ENCODE assay signal across 34 cellular contexts in the genomic region with DNA sequence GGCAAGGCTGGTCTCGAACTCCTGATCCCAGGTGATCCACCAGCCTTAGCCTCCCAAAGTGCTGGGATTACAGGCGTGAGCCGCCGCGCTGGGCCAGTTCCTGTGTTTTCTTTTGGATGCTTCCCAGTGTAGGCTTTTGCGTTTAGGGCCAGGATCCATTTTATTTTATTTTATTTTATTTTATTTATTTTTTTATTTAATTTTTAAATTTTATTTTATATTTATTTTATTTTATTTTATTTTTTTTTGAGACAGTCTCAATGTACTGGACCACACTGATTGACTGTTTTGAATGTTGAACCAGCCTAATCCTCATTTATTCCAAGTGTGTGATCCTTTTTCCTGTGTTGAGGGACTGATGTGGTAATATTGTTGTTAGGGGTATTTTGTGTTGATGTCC.
"Had no signal": no experiment of that assay in that cellular context is flagged by ENCODE, and none has a peak within 500 bp of the region (broad histone marks: within the 10 kb centered on the region; RNA-seq: fewer than 3 reads in every experiment).

No MANE protein-coding gene starts in this region.

- H3K4me1 ChIP-seq: ascending aorta had no signal

- H3K4me1 Mint-ChIP-seq: activated CD4-positive, alpha-beta T cell treated with anti-CD3 and anti-CD28 coated beads for 36 hours had no signal

- H3K27me3 ChIP-seq: ascending aorta, breast epithelium had no signal

- H3K9me3 ChIP-seq: ascending aorta, breast epithelium, esophagus squamous epithelium had no signal

- H3K9me3 Mint-ChIP-seq: activated CD4-positive, alpha-beta T cell treated with anti-CD3 and anti-CD28 coated beads, Interleukin-2, amount 10 ng/mL, durations not matched to agents 24 days and 14 days; activated naive CD8-positive, alpha-beta T cell treated with anti-CD3 and anti-CD28 coated beads, Interleukin-2, amount 50 U/mL, for 24 hours; activated T-helper 1 cell treated with anti-CD3 and anti-CD28 coated beads, Interleukin-12 subunit alpha, Interleukin-12 subunit beta, Interleukin-2, Interleukin-4 antibody, amounts not matched to agents 30 ng/mL and 10 ng/mL and 1 ng/mL, durations not matched to agents 14 hours and 24 hours and 36 hours; central memory CD8-positive, alpha-beta T cell; dendritic cell treated with granulocyte-macrophage colony-stimulating factor and Interleukin-4, amounts not matched to agents 40 ng/mL and 50 ng/mL, for 4 days; effector memory CD8-positive, alpha-beta T cell; T-helper 2 cell treated with Interferon-gamma antibody and Interleukin-4, amounts not matched to agents 5 μg/mL and 100 μg/mL, for 36 hours had no signal

- ATAC-seq: activated CD4-positive, alpha-beta T cell treated with anti-CD3 and anti-CD28 coated beads for 36 hours; activated CD8-positive, alpha-beta memory T cell treated with anti-CD3 and anti-CD28 coated beads, Interleukin-2, amount 10 ng/mL, durations not matched to agents 7 days and 5 days; activated CD8-positive, alpha-beta T cell treated with anti-CD3 and anti-CD28 coated beads, Interleukin-2, amount 10 ng/mL, durations not matched to agents 7 days and 5 days; activated naive CD8-positive, alpha-beta T cell treated with anti-CD3 and anti-CD28 coated beads, Interleukin-2, amount 50 U/mL, for 24 hours; effector memory CD8-positive, alpha-beta T cell; gastroesophageal sphincter; T-helper 17 cell had no signal

- DNase-seq: activated CD4-positive, alpha-beta memory T cell treated with anti-CD3 and anti-CD28 coated beads for 36 hours; activated CD4-positive, alpha-beta T cell treated with anti-CD3 and anti-CD28 coated beads for 36 hours; activated CD4-positive, alpha-beta T cell treated with anti-CD3 and anti-CD28 coated beads, Interleukin-2, amount 10 ng/mL, durations not matched to agents 24 days and 14 days; activated CD4-positive, CD25-positive, alpha-beta regulatory T cell; activated CD4-positive, CD25-positive, alpha-beta regulatory T cell treated with anti-CD3 and anti-CD28 coated beads, Interleukin-2, amount 50 U/mL, for 72 hours; activated CD8-positive, alpha-beta memory T cell treated with anti-CD3 and anti-CD28 coated beads, Interleukin-2, amount 10 ng/mL, durations not matched to agents 7 days and 5 days; activated CD8-positive, alpha-beta memory T cell treated with anti-CD3 and anti-CD28 coated beads, Interleukin-2, amount 50 U/mL, for 4 hours; activated CD8-positive, alpha-beta T cell treated with anti-CD3 and anti-CD28 coated beads, Interleukin-2, amount 10 ng/mL, durations not matched to agents 7 days and 5 days; activated effector memory CD4-positive, alpha-beta T cell treated with anti-CD3 and anti-CD28 coated beads, Interleukin-2, amount 50 U/mL, for 16 hours; activated naive CD4-positive, alpha-beta T cell treated with anti-CD3 and anti-CD28 coated beads for 36 hours; activated naive CD8-positive, alpha-beta T cell treated with anti-CD3 and anti-CD28 coated beads, Interleukin-2, amount 50 U/mL, for 24 hours; activated T-cell treated with anti-CD3 and anti-CD28 coated beads, Interleukin-2, amount 50 U/mL, for 1 hour; activated T-cell treated with anti-CD3 and anti-CD28 coated beads, Interleukin-2, amount 50 U/mL, for 48 hours; dorsolateral prefrontal cortex; effector memory CD8-positive, alpha-beta T cell; erythroblast; esophagus squamous epithelium; foreskin melanocyte; T-helper 1 cell; T-helper 17 cell; T1000; WERI-Rb-1 had no signal

- H3K36me3 Mint-ChIP-seq: activated CD4-positive, alpha-beta memory T cell treated with anti-CD3 and anti-CD28 coated beads for 36 hours; activated CD8-positive, alpha-beta memory T cell treated with anti-CD3 and anti-CD28 coated beads, Interleukin-2, amount 10 ng/mL, durations not matched to agents 7 days and 5 days; activated naive CD8-positive, alpha-beta T cell had no signal

- H3K36me3 ChIP-seq: ascending aorta, breast epithelium, cardiac muscle cell, gastroesophageal sphincter, WERI-Rb-1 had no signal

- H3K4me3 ChIP-seq: ascending aorta, breast epithelium, cardiac muscle cell, coronary artery, dorsolateral prefrontal cortex, esophagus squamous epithelium, gastroesophageal sphincter had no signal

- H3K27ac Mint-ChIP-seq: activated CD4-positive, alpha-beta memory T cell treated with anti-CD3 and anti-CD28 coated beads for 36 hours; activated CD4-positive, alpha-beta T cell treated with anti-CD3 and anti-CD28 coated beads for 36 hours; activated CD4-positive, alpha-beta T cell treated with anti-CD3 and anti-CD28 coated beads, Interleukin-2, amount 10 ng/mL, durations not matched to agents 24 days and 14 days; activated CD8-positive, alpha-beta memory T cell treated with anti-CD3 and anti-CD28 coated beads, Interleukin-2, amount 10 ng/mL, durations not matched to agents 7 days and 5 days; activated CD8-positive, alpha-beta T cell treated with anti-CD3 and anti-CD28 coated beads, Interleukin-2, amount 10 ng/mL, durations not matched to agents 7 days and 5 days; activated naive CD4-positive, alpha-beta T cell treated with anti-CD3 and anti-CD28 coated beads for 36 hours; activated naive CD8-positive, alpha-beta T cell; activated naive CD8-positive, alpha-beta T cell treated with anti-CD3 and anti-CD28 coated beads, Interleukin-2, amount 50 U/mL, for 24 hours; activated T-helper 1 cell treated with anti-CD3 and anti-CD28 coated beads, Interleukin-12 subunit alpha, Interleukin-12 subunit beta, Interleukin-2, Interleukin-4 antibody, amounts not matched to agents 30 ng/mL and 10 ng/mL and 1 ng/mL, durations not matched to agents 14 hours and 24 hours and 36 hours; activated T-helper 2 cell treated with anti-CD3 and anti-CD28 coated beads, Interferon-gamma antibody, Interleukin-2, Interleukin-4, amounts not matched to agents 10 μg/mL and 5 μg/mL and 100 μg/mL, durations not matched to agents 14 hours and 24 hours and 36 hours; brain; dendritic cell treated with granulocyte-macrophage colony-stimulating factor and Interleukin-4, amounts not matched to agents 40 ng/mL and 50 ng/mL, for 4 days; effector memory CD8-positive, alpha-beta T cell; T-helper 17 cell; T-helper 2 cell treated with Interferon-gamma antibody and Interleukin-4, amounts not matched to agents 5 μg/mL and 100 μg/mL, for 36 hours had no signal

- H3K4me3 Mint-ChIP-seq: activated CD4-positive, alpha-beta memory T cell treated with anti-CD3 and anti-CD28 coated beads for 36 hours; activated CD4-positive, alpha-beta T cell treated with anti-CD3 and anti-CD28 coated beads for 36 hours; activated CD4-positive, alpha-beta T cell treated with anti-CD3 and anti-CD28 coated beads, Interleukin-2, amount 10 ng/mL, durations not matched to agents 24 days and 14 days; activated CD8-positive, alpha-beta memory T cell treated with anti-CD3 and anti-CD28 coated beads, Interleukin-2, amount 10 ng/mL, durations not matched to agents 7 days and 5 days; activated CD8-positive, alpha-beta T cell treated with anti-CD3 and anti-CD28 coated beads, Interleukin-2, amount 10 ng/mL, durations not matched to agents 7 days and 5 days; activated naive CD4-positive, alpha-beta T cell treated with anti-CD3 and anti-CD28 coated beads for 36 hours; activated naive CD8-positive, alpha-beta T cell; activated naive CD8-positive, alpha-beta T cell treated with anti-CD3 and anti-CD28 coated beads, Interleukin-2, amount 50 U/mL, for 24 hours; activated T-helper 1 cell treated with anti-CD3 and anti-CD28 coated beads, Interleukin-12 subunit alpha, Interleukin-12 subunit beta, Interleukin-2, Interleukin-4 antibody, amounts not matched to agents 30 ng/mL and 10 ng/mL and 1 ng/mL, durations not matched to agents 14 hours and 24 hours and 36 hours; brain; central memory CD8-positive, alpha-beta T cell; dendritic cell treated with granulocyte-macrophage colony-stimulating factor and Interleukin-4, amounts not matched to agents 40 ng/mL and 50 ng/mL, for 4 days; effector memory CD8-positive, alpha-beta T cell; T-helper 17 cell; T-helper 2 cell treated with Interferon-gamma antibody and Interleukin-4, amounts not matched to agents 5 μg/mL and 100 μg/mL, for 36 hours had no signal

- H3K27ac ChIP-seq: ascending aorta, breast epithelium, cardiac muscle cell, coronary artery, dorsolateral prefrontal cortex, esophagus squamous epithelium, gastroesophageal sphincter, WERI-Rb-1 had no signal
